ENCODE assay signal across 17 cellular contexts in the genomic region with DNA sequence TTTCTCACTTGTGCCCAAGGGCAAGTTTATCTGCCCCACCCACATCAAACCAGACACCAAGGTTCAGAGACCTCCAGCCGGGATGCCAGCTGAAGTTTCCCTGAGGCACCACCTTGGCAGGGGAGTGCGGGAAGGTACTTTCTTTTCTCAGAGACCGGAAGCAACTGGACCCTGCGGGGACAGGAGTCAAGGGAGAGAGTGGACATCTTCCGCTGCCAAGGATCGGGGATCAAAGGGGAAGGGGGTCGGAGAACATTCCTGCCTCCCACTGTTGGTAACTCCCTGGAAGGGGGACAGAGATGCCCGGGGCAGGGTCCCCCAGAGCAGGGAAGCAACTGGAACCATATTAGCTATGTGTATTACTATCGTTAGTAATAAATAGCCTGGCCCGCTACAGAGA.
DNase-seq lines count a peak whose midpoint lies in the region; ATAC-seq and TF ChIP-seq lines count a peak whose summit lies in the region.
"Had no signal": no experiment of that assay in that cellular context is flagged by ENCODE, and none has a peak within 500 bp of the region (broad histone marks: within the 10 kb centered on the region; RNA-seq: fewer than 3 reads in every experiment).

No MANE protein-coding gene starts in this region.

- no peaks in the 10 kb centered on the region for H3K9me2 ChIP-seq in HCT116 (ENCODE audit: insufficient read depth)

- H2BK120ac ChIP-seq in neuronal stem cell (ENCODE audit: low read depth, low read length): no peak overlapping the region

- TF ChIP-seq RAD21 in HCT116 (IDR thresholded peaks at IDR 0.05; ENCODE audit: low read depth): no peak

- H2BK12ac ChIP-seq in neuronal stem cell (ENCODE audit: low read length): no peak overlapping the region

- ATAC-seq in HCT116: no peak
- ATAC-seq in GM21717 (IDR thresholded peaks at IDR 0.05; ENCODE audit: unreplicated experiment): no peak

- no peaks in the 10 kb centered on the region for H3K9me3 ChIP-seq in BLaER1
- H3K9me3 ChIP-seq in HCT116 (ENCODE audit: control insufficient read depth in 1 of 2, insufficient read depth in 1 of 2, low read depth in 1 of 2, low read length in 2 of 2): no peaks in the 10 kb centered on the region
- no peaks in the 10 kb centered on the region for H3K9me3 ChIP-seq in esophagus muscularis mucosa
- H3K9me3 ChIP-seq in neuronal stem cell (replicated peaks in 1 of 2; ENCODE audit: control insufficient read depth in 2 of 2, insufficient read depth in 1 of 2, low read depth in 1 of 2, low read length in 2 of 2): no peaks in the 10 kb centered on the region

- peaks cover 15% of the 10 kb centered on the region for H3K4me1 ChIP-seq in BLaER1
- H3K4me1 ChIP-seq in HCT116 (ENCODE audit: control insufficient read depth in 1 of 2, insufficient read depth in 2 of 2, low read length in 2 of 2): no peaks in the 10 kb centered on the region
- H3K4me1 ChIP-seq in esophagus muscularis mucosa: no peaks in the 10 kb centered on the region
- peaks cover 0 to 4% of the 10 kb centered on the region in 2 donors for H3K4me1 ChIP-seq in neuronal stem cell (ENCODE audit: control insufficient read depth in 2 of 2, insufficient read depth in 1 of 2, low read depth in 1 of 2, low read length in 2 of 2)

- H3K27me3 ChIP-seq in BLaER1 (no peaks in the 10 kb centered on the region), HCT116 (ENCODE audit: insufficient read depth, low read length) (peaks cover 29% of the 10 kb centered on the region), esophagus muscularis mucosa (peaks cover 0 to 3% (median 0%) of the 10 kb centered on the region in 4 donors), neuronal stem cell (ENCODE audit: control insufficient read depth in 3 of 3, insufficient read depth in 3 of 3, low read depth in 1 of 3, low read length in 3 of 3) (peaks cover 0 to 17% (median 0%) of the 10 kb centered on the region in 3 experiments)

- H3K18ac ChIP-seq in neuronal stem cell (ENCODE audit: low read length): no peak overlapping the region

- peak overlapping the region; percentile 9 for H2AFZ ChIP-seq in HCT116 (ENCODE audit: low read depth, low read length, poor library complexity, severe bottlenecking)
- H2AFZ ChIP-seq in neuronal stem cell (ENCODE audit: low read length): no peak overlapping the region
- H2AFZ ChIP-seq: GM23248 had no signal

- H3K79me1 ChIP-seq in neuronal stem cell (ENCODE audit: low read depth, low read length): no peaks in the 10 kb centered on the region

- H3K79me2 ChIP-seq in HCT116 (ENCODE audit: insufficient read depth, low read length): no peaks in the 10 kb centered on the region

- H4K91ac ChIP-seq in neuronal stem cell (ENCODE audit: low read depth, low read length, poor library complexity): no peak overlapping the region

- H3K4me3 Mint-ChIP-seq in Calu3 (ENCODE audit: low read depth, unreplicated experiment): no peak overlapping the region
- H3K4me3 Mint-ChIP-seq: B cell; CD4-positive, alpha-beta memory T cell; H9; HFFc6 had no signal

- peaks cover 64% of the 10 kb centered on the region for H3K27me3 Mint-ChIP-seq in Calu3 (ENCODE audit: unreplicated experiment)

- H3K9ac ChIP-seq in BLaER1 (no peak overlapping the region), HCT116 (ENCODE audit: low read length) (no peak overlapping the region), neuronal stem cell (ENCODE audit: low read depth, low read length, poor library complexity) (no peak overlapping the region)
- H3K9ac ChIP-seq: GM23248 had no signal

- WGBS in esophagus muscularis mucosa: 94% methylated on average over 10 of the region's 10 CpGs
- no CpG with 5 or more reads among the region's 10 CpGs for WGBS in neuronal stem cell (ENCODE audit: extremely low coverage in 2 of 2, insufficient read length in 2 of 2, insufficient replicate concordance in 1 of 2), 2 donors

- H3K4me2 ChIP-seq in BLaER1 (peak overlapping the region; percentile 72), HCT116 (ENCODE audit: low read length) (no peak overlapping the region), neuronal stem cell (ENCODE audit: insufficient read depth, low read length, poor library complexity, severe bottlenecking) (no peak overlapping the region)

- CTCF ChIA-PET in HCT116 (lab: Charles Lee) (no interaction called here), Calu3 (lab: Charles Lee) (no interaction called here)

- no peak overlapping the region for H3K27ac Mint-ChIP-seq in Calu3 (ENCODE audit: unreplicated experiment)
- H3K27ac Mint-ChIP-seq: B cell; CD4-positive, alpha-beta memory T cell; H9; HFFc6 had no signal

- no peaks in the 10 kb centered on the region for H3K4me1 Mint-ChIP-seq in Calu3 (ENCODE audit: low read depth, unreplicated experiment)
- H3K4me1 Mint-ChIP-seq: B cell; CD4-positive, alpha-beta memory T cell had no signal

- POLR2A ChIA-PET in HCT116 (lab: Charles Lee): no interaction called here

- H4K8ac ChIP-seq in neuronal stem cell (ENCODE audit: low read depth, low read length): no peak overlapping the region

- H2AK5ac ChIP-seq in neuronal stem cell (ENCODE audit: low read depth, low read length): no peak overlapping the region

- intact Hi-C loops in HCT116 (cut with micrococcal nuclease): no loop called here
- intact Hi-C loops in esophagus muscularis mucosa (cut with DNase I): no loop called here
- intact Hi-C loops in Calu3 (cut with micrococcal nuclease; ENCODE audit: unreplicated experiment): no loop called here

- H3K27ac ChIP-seq in BLaER1 (no peak overlapping the region), HCT116 (ENCODE audit: low read depth, low read length) (no peak overlapping the region), esophagus muscularis mucosa (replicated peaks in 1 of 4) (no peak overlapping the region), neuronal stem cell (replicated peaks; ENCODE audit: low read length) (no peak overlapping the region)
- H3K27ac ChIP-seq: 22Rv1, GM23248 had no signal

- DNase-seq in HCT116 (ENCODE audit: low read depth, low spot score): no peak
- DNase-seq in esophagus muscularis mucosa (ENCODE audit: extremely low spot score): peak; percentile 91
- no peak for DNase-seq in neuronal stem cell (ENCODE audit: low spot score)
- DNase-seq in Calu3: no peak
- no peak for DNase-seq in medulla oblongata (ENCODE audit: extremely low spot score)
- DNase-seq: C1 segment of cervical spinal cord; CD4-positive, alpha-beta memory T cell; COR-L47; DMS153; DND-41; GM23248; H9; HFFc6 had no signal

- H3K36me3 ChIP-seq in BLaER1 (no peaks in the 10 kb centered on the region), HCT116 (ENCODE audit: control insufficient read depth in 1 of 2, insufficient read depth in 2 of 2, low read length in 2 of 2) (no peaks in the 10 kb centered on the region), esophagus muscularis mucosa (no peaks in the 10 kb centered on the region), neuronal stem cell (replicated peaks in 1 of 2; ENCODE audit: control insufficient read depth in 2 of 2, insufficient read depth in 2 of 2, low read length in 2 of 2) (no peaks in the 10 kb centered on the region)

- H4K20me1 ChIP-seq in BLaER1: no peaks in the 10 kb centered on the region
- no peaks in the 10 kb centered on the region for H4K20me1 ChIP-seq in HCT116 (ENCODE audit: insufficient read depth)

- BruUV-seq in HCT116 (replicated peaks; lab: Mats Ljungman, UMichigan) (no TSS peak), Calu3 (replicated peaks; lab: Mats Ljungman, UMichigan) (no TSS peak)

- H3K23ac ChIP-seq in neuronal stem cell (ENCODE audit: low read depth, low read length, poor library complexity): no peak overlapping the region

- RAD21 ChIA-PET in HCT116 (lab: Charles Lee; ENCODE audit: low non-redundant PET in 1 of 2, low total read pairs in 2 of 2, uncharacterized antibody in 2 of 2, unreplicated experiment in 2 of 2): no interaction called here

- peak overlapping the region; percentile 46 for H2BK15ac ChIP-seq in neuronal stem cell (ENCODE audit: low read length)

- no peak for TF ChIP-seq EP300 in esophagus muscularis mucosa (IDR thresholded peaks at IDR 0.05)

- no peaks in the 10 kb centered on the region for H3K9me3 Mint-ChIP-seq in Calu3 (ENCODE audit: low read depth, unreplicated experiment)

- H3K14ac ChIP-seq in neuronal stem cell (ENCODE audit: low read length): no peak overlapping the region

- H3K4ac ChIP-seq in neuronal stem cell (ENCODE audit: low read length): no peak overlapping the region

- no peak for TF ChIP-seq CTCF in HCT116 (IDR thresholded peaks at IDR 0.05 in 2 of 3, conservative IDR thresholded peaks at IDR 0.05 in 1 of 3; ENCODE audit: borderline replicate concordance in 1 of 3, insufficient read depth in 1 of 3, low read depth in 2 of 3, low read length in 2 of 3)
- TF ChIP-seq CTCF in esophagus muscularis mucosa (IDR thresholded peaks at IDR 0.05): no peak
- TF ChIP-seq CTCF in Calu3 (IDR thresholded peaks at IDR 0.05; ENCODE audit: unreplicated experiment): no peak

- no peaks in the 10 kb centered on the region for H3K36me3 Mint-ChIP-seq in Calu3 (ENCODE audit: insufficient read depth, unreplicated experiment)
- H3K36me3 Mint-ChIP-seq: CD4-positive, alpha-beta memory T cell had no signal

- H3K4me3 ChIP-seq in BLaER1: no peak overlapping the region
- H3K4me3 ChIP-seq in HCT116 (replicated peaks in 1 of 2; ENCODE audit: low read depth in 1 of 2, low read length in 2 of 2): no peak overlapping the region
- no peak overlapping the region for H3K4me3 ChIP-seq in esophagus muscularis mucosa
- H3K4me3 ChIP-seq in neuronal stem cell (ENCODE audit: low read length in 2 of 2): no peak overlapping the region
- H3K4me3 ChIP-seq: GM23248 had no signal

- TF ChIP-seq POLR2A in HCT116 (IDR thresholded peaks at IDR 0.05; ENCODE audit: borderline replicate concordance, extremely low read depth, insufficient read depth, insufficient read length) (no peak), esophagus muscularis mucosa (IDR thresholded peaks at IDR 0.05; ENCODE audit: low read depth) (no peak)

- no peak overlapping the region for H2BK5ac ChIP-seq in neuronal stem cell (ENCODE audit: low read length)

TF ChIP-seq in HCT116, 20 proteins besides CTCF, POLR2A, EP300 and RAD21:
- TF ChIP-seq POLR2AphosphoS5 (IDR thresholded peaks at IDR 0.05; ENCODE audit: low read depth, low read length) (no peak), TCF7L2 (IDR thresholded peaks at IDR 0.05; ENCODE audit: borderline replicate concordance, extremely low read depth, insufficient read depth, insufficient read length) (no peak)
